ENCODE assay signal across 10 cellular contexts in the genomic region with DNA sequence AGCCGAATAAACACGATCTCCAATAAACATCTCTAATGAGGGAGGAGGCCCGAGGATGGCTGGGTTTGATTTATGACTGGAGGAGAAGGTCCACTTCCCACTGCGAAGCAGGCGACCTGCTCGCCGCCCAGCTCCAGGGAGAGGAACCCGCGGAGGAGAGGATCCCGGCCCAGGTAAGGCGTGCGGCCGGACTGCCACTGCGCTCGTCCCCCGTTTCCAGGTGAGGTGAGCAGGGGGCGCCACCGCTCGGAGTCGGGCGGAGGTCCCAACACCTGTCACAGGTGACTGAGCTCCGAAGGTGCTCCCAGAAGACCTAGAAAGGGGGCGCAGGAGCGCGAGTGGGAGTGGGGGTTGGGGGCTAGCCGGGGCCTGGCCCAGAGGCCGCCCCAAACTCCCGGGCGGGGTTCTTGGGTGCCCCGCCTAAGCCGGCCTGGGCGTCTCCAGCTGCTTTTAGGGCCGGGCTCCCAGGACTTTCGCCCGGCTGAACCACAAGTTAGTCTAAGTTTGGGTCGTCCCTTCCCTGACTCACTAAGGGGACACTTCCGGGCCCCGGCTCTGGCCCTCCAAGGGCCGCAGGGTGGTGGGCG. TPM values are rescaled to one million over a fixed set of nuclear protein-coding genes. Genes with fewer than 3 reads are reported as not detected.
DNase-seq lines count a peak whose midpoint lies in the region; FAIRE-seq and TF ChIP-seq lines count a peak whose summit lies in the region.
"Had no signal": no experiment of that assay in that cellular context is flagged by ENCODE, and none has a peak within 500 bp of the region (broad histone marks: within the 10 kb centered on the region; RNA-seq: fewer than 3 reads in every experiment).

No MANE protein-coding gene starts in this region.

- no peak overlapping the region for H3K14ac ChIP-seq in H1 (ENCODE audit: insufficient read length)

- H4K20me1 ChIP-seq in H1 (replicated peaks in 1 of 2; ENCODE audit: control insufficient read depth in 1 of 2, insufficient read depth in 2 of 2, low read length in 2 of 2), result peaks cover 0 to 18% of the 10 kb centered on the region in 2 experiments

- H3K4me3 ChIP-seq in H1 (ENCODE audit: extremely low read depth in 1 of 4, insufficient read depth in 2 of 4, low read depth in 3 of 4, low read length in 4 of 4) (peak overlapping the region in 3 of 4 experiments; percentile 35 to 62 (median 45); a peak in 4 of 8 replicates), rectal smooth muscle tissue (ENCODE audit: low read length) (peak overlapping the region; percentile 5)

- no peak overlapping the region for H2BK15ac ChIP-seq in H1 (ENCODE audit: low read length)

- H3K9ac ChIP-seq in H1 (replicated peaks in 1 of 4; ENCODE audit: extremely low read depth in 1 of 4, low read depth in 3 of 4, low read length in 3 of 4), result no peak overlapping the region
- H3K9ac ChIP-seq in rectal smooth muscle tissue (ENCODE audit: low read length), result no peak overlapping the region

- H3K18ac ChIP-seq in H1 (ENCODE audit: extremely low read depth, low read length), result no peak overlapping the region

- no peak overlapping the region for H2BK20ac ChIP-seq in H1 (ENCODE audit: low read length)

- no peak overlapping the region for H4K8ac ChIP-seq in H1 (ENCODE audit: extremely low read depth, insufficient read depth, low read length)

- CTCF ChIA-PET in H1 (lab: Charles Lee; ENCODE audit: partially characterized antibody), result interaction anchor here (1.2 to 11.4 kb wide), 5 partner anchors 10 to 142 kb away, joined by 3 to 88 read pairs (median 9); no protein-coding TSS in a partner anchor

- POLR2A ChIA-PET in H1 (lab: Charles Lee; ENCODE audit: partially characterized antibody), result interaction anchor here (0.9 to 1.0 kb wide), 2 partner anchors 12 to 17 kb away, joined by 3 to 7 read pairs; no protein-coding TSS in a partner anchor

- H3K27ac ChIP-seq in H1 (ENCODE audit: low read depth, low read length) (no peak overlapping the region), rectal smooth muscle tissue (ENCODE audit: low read depth, low read length) (no peak overlapping the region)

- no peaks in the 10 kb centered on the region; a peak in 1 of 8 replicates for H3K36me3 ChIP-seq in H1 (ENCODE audit: control insufficient read depth in 2 of 4, insufficient read depth in 4 of 4, low read length in 3 of 4)
- H3K36me3 ChIP-seq in rectal smooth muscle tissue (ENCODE audit: control insufficient read depth, insufficient read depth, low read length), result no peaks in the 10 kb centered on the region

- WGBS in H1 (ENCODE audit: extremely low coverage in 1 of 2, insufficient coverage in 1 of 2, insufficient read length in 1 of 2, insufficient replicate concordance in 2 of 2, low coverage in 1 of 2, low lambda C conversion rate in 2 of 2, missing lambda C conversion rate in 1 of 2), 2 experiments, result 4% methylated on average over 27 of the region's 40 CpGs; no CpG with 5 or more reads in 1 of the 2 experiments

- no peaks in the 10 kb centered on the region for H3K79me2 ChIP-seq in H1 (ENCODE audit: control insufficient read depth in 1 of 2, insufficient read depth in 2 of 2, low read length in 2 of 2)

- peaks cover 16% of the 10 kb centered on the region; the same call in 1 of the 2 replicates for H3K23me2 ChIP-seq in H1 (ENCODE audit: low read depth, low read length)

- H2BK12ac ChIP-seq in H1 (ENCODE audit: low read depth, low read length), result 0 out of 2 replicates have a peak overlapping the region, but pooled peaks have one; percentile 27

- TF ChIP-seq POLR2A in H1 (IDR thresholded peaks at IDR 0.05; ENCODE audit: control extremely low read depth in 1 of 2, low read depth in 2 of 2, low read length in 2 of 2), result no peak

- no peak overlapping the region for H2AFZ ChIP-seq in H1 (ENCODE audit: low read length)

- no peak overlapping the region for H2BK5ac ChIP-seq in H1 (ENCODE audit: low read depth, low read length)

- no peak for TF ChIP-seq RAD21 in H1 (IDR thresholded peaks at IDR 0.05 in 1 of 2, conservative IDR thresholded peaks at IDR 0.05 in 1 of 2; ENCODE audit: low read depth in 2 of 2, low read length in 2 of 2)

- H2BK120ac ChIP-seq in H1 (replicated peaks; ENCODE audit: low read depth, low read length), result no peak overlapping the region

- H3K27me3 ChIP-seq in H1 (replicated peaks in 1 of 4; ENCODE audit: control insufficient read depth in 3 of 4, extremely low read depth in 1 of 4, insufficient read depth in 3 of 4, low read length in 3 of 4), result peaks cover 83 to 100% (median 97%) of the 10 kb centered on the region in 4 experiments
- H3K27me3 ChIP-seq in rectal smooth muscle tissue (ENCODE audit: control insufficient read depth, insufficient read depth, low read length), result peaks cover 76% of the 10 kb centered on the region

- H4K5ac ChIP-seq in H1 (ENCODE audit: insufficient read length, low read depth, low read length), result no peak overlapping the region

- peak overlapping the region; percentile 74 to 82 for H3K4me2 ChIP-seq in H1 (ENCODE audit: insufficient read depth in 1 of 2, low read depth in 2 of 2, low read length in 2 of 2)

- no peaks in the 10 kb centered on the region for H3K9me3 ChIP-seq in H1 (ENCODE audit: insufficient read depth in 2 of 2, low read depth in 1 of 2, low read length in 1 of 2)

- no peak overlapping the region for H3K56ac ChIP-seq in H1 (replicated peaks; ENCODE audit: insufficient read length, low read depth, low read length)

- no peak overlapping the region for H4K91ac ChIP-seq in H1 (replicated peaks; ENCODE audit: insufficient read length, low read length)

- TF ChIP-seq EP300 in H1 (IDR thresholded peaks at IDR 0.05; ENCODE audit: borderline replicate concordance in 1 of 2, low read depth in 2 of 2, low read length in 2 of 2), result no peak

- no peak for TF ChIP-seq CTCF in H1 (IDR thresholded peaks at IDR 0.05; ENCODE audit: control extremely low read depth in 1 of 3, insufficient read depth in 1 of 3, low read depth in 1 of 3, low read length in 3 of 3)

- H3K79me1 ChIP-seq in H1 (ENCODE audit: low read depth, low read length), result no peaks in the 10 kb centered on the region

- no peak for FAIRE-seq in H1 (lab: Jason Lieb, UNC)
- FAIRE-seq: colon had no signal

- H3K4ac ChIP-seq in H1 (replicated peaks; ENCODE audit: insufficient read length, low read depth, low read length), result no peak overlapping the region

- no peak overlapping the region for H2AK5ac ChIP-seq in H1 (ENCODE audit: low read depth, low read length)

- DNase-seq in DMS53 (lab: John Stamatoyannopoulos, UW) (peak; percentile 29), DMS53 treated with DMSO at 0.1 percent for 48 hours (lab: John Stamatoyannopoulos, UW; ENCODE audit: unreplicated experiment) (no peak), NCI-H526 treated with DMSO at 0.1 percent for 48 hours (lab: John Stamatoyannopoulos, UW) (peak; percentile 25), H1 (ENCODE audit: low read depth in 1 of 2, low spot score in 2 of 2) (peak in 1 of 2 experiments; percentile 74), NCI-H1436 treated with DMSO at 0.1 percent for 48 hours (lab: John Stamatoyannopoulos, UW) (no peak), NCI-H226 (no peak), NCI-H345 treated with DMSO at 0.1 percent for 48 hours (lab: John Stamatoyannopoulos, UW; ENCODE audit: unreplicated experiment) (no peak)
- DNase-seq: IMR-90 had no signal

- H3K23ac ChIP-seq in H1 (ENCODE audit: insufficient read length), result no peak overlapping the region

- peaks cover 3 to 66% (median 48%) of the 10 kb centered on the region in 4 experiments for H3K4me1 ChIP-seq in H1 (replicated peaks in 1 of 4; ENCODE audit: control insufficient read depth in 3 of 4, insufficient read depth in 4 of 4, low read length in 3 of 4)
- H3K4me1 ChIP-seq in rectal smooth muscle tissue (ENCODE audit: control insufficient read depth, insufficient read depth, low read length), result peaks cover 8% of the 10 kb centered on the region

TF ChIP-seq in H1, 55 proteins besides CTCF, POLR2A, EP300 and RAD21:
- TF ChIP-seq EZH2 (IDR thresholded peaks at IDR 0.05; ENCODE audit: low read depth, low read length, severe bottlenecking) (peak; percentile 95), CTBP2 (IDR thresholded peaks at IDR 0.05; ENCODE audit: borderline replicate concordance, insufficient read depth, insufficient read length, low read length) (peak; percentile 21), CBX8 (IDR thresholded peaks at IDR 0.05; ENCODE audit: borderline replicate concordance, low read depth, low read length) (0 out of 2 replicates have a peak, but pooled peaks have one; percentile 65), NRF1 (IDR thresholded peaks at IDR 0.05; ENCODE audit: low read depth, low read length) (no peak), FOSL1 (IDR thresholded peaks at IDR 0.05; ENCODE audit: insufficient read depth, low read depth, low read length) (no peak), SUZ12 (IDR thresholded peaks at IDR 0.05; ENCODE audit: low read length) (peak; percentile 80)

RNA-seq across cellular contexts. Expression of a gene that starts 5.4 kb away (rescaled TPM):
- total RNA-seq in H1 (2021; fragmentation: NEBNext Ultra II Directional; extraction: Animal tissue kit (Norgen Biotek cat#: 25700)), result 0.21 and 0.30 TPM in 2 replicates
- 0.65 and 1.1 TPM in 2 replicates for polyA plus RNA-seq in H1 (2011; rRNA removed)
- 0.53 TPM for polyA plus RNA-seq in H1 (2011; cell fraction: cytosol; rRNA removed)
- 1.0 TPM for polyA plus RNA-seq in H1 (2011; cell fraction: nucleus; rRNA removed)
- polyA plus RNA-seq in H1 (2012, experiment 1 of 2), result 0.41 to 1.1 TPM (median 0.57 TPM) in 4 replicates
- 0.16 TPM for polyA plus RNA-seq in H1 (2012, experiment 2 of 2)
- polyA plus RNA-seq in H1 (2013, experiment 1 of 2), result 0.16 TPM
- 0.22 TPM for polyA plus RNA-seq in H1 (2013, experiment 2 of 2)
- polyA minus RNA-seq in H1 (2011; rRNA and poly(A)+ RNA removed), result 0.76 and 0.82 TPM in 2 replicates
- polyA minus RNA-seq in H1 (2011; cell fraction: cytosol; rRNA and poly(A)+ RNA removed), result 0.88 TPM
- 2.6 TPM for polyA minus RNA-seq in H1 (2011; cell fraction: nucleus; rRNA and poly(A)+ RNA removed)
- total RNA-seq: IMR-90 had no signal
- polyA plus RNA-seq: IMR-90 had no signal

Comparison
In these comparisons a context has a peak if more than half of its experiments do, and no peak if none do; other contexts are left out.
1. DNase-seq: peak in DMS53 (single experiment) and NCI-H526 treated with DMSO at 0.1 percent for 48 hours (single experiment); none in DMS53 treated with DMSO at 0.1 percent for 48 hours (single experiment), NCI-H1436 treated with DMSO at 0.1 percent for 48 hours (single experiment), NCI-H226 (single experiment) and NCI-H345 treated with DMSO at 0.1 percent for 48 hours (single experiment).